In the genomic region with DNA sequence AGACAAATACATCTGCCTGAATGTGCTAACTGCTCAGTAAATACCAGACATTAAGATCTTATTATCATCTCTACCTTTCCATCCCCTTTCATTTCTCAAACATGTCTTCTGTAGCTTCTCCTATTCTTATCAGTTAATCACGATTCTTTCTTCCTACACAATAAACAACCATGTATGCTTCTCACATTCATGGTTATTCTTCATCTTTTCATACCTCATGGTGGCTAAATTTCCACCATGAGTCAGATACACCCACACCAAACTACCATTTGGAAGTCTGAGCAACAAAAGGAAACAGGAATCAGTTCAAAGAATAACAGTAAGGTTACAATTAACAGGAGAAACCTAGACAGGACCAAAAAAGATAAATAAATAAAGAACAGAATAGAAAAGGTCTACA, we compare ENCODE assay signal across 20 cellular contexts. TPM values are rescaled to one million over a fixed set of nuclear protein-coding genes. Genes with fewer than 3 reads are reported as not detected.
DNase-seq lines count a peak whose midpoint lies in the region; ATAC-seq and TF ChIP-seq lines count a peak whose summit lies in the region.
"Had no signal": no experiment of that assay in that cellular context is flagged by ENCODE, and none has a peak within 500 bp of the region (broad histone marks: within the 10 kb centered on the region; RNA-seq: fewer than 3 reads in every experiment).

No MANE protein-coding gene starts in this region.

- peaks cover 95% of the 10 kb centered on the region for H3K36me3 Mint-ChIP-seq in CD4-positive, alpha-beta T cell (ENCODE audit: low read depth)
- H3K36me3 Mint-ChIP-seq in activated naive CD8-positive, alpha-beta T cell treated with anti-CD3 and anti-CD28 coated beads for 36 hours = peaks cover 34% of the 10 kb centered on the region

- H3K4me1 ChIP-seq in mesenchymal stem cell (ENCODE audit: control insufficient read depth, insufficient read depth, low read depth, low read length) = peaks cover 12% of the 10 kb centered on the region

- peaks cover 90% of the 10 kb centered on the region for H3K4me1 Mint-ChIP-seq in CD4-positive, alpha-beta T cell (ENCODE audit: low read depth)
- peaks cover 64% of the 10 kb centered on the region for H3K4me1 Mint-ChIP-seq in activated naive CD8-positive, alpha-beta T cell treated with anti-CD3 and anti-CD28 coated beads for 36 hours

- no peak overlapping the region for H4K8ac ChIP-seq in mesenchymal stem cell (ENCODE audit: low read length)

- no peak overlapping the region for H3K4me3 ChIP-seq in mesenchymal stem cell (ENCODE audit: insufficient read depth in 1 of 2, low read depth in 1 of 2, low read length in 2 of 2)
- H3K4me3 ChIP-seq: BLaER1, SJCRH30 had no signal

- no peak overlapping the region for H3K27ac ChIP-seq in CD4-positive, alpha-beta T cell (ENCODE audit: low read depth, low read length)
- no peak overlapping the region for H3K27ac ChIP-seq in mesenchymal stem cell (ENCODE audit: low read length, poor library complexity, severe bottlenecking)
- H3K27ac ChIP-seq: BLaER1, SJCRH30 had no signal

- intact Hi-C loops in CD4-positive, alpha-beta T cell (cut with DNase I, micrococcal nuclease) = loop anchor here (5.0 kb wide), 2 partner anchors 296 to 1351 kb away; no protein-coding TSS in a partner anchor

- DNase-seq in CD4-positive, alpha-beta T cell = no peak
- DNase-seq in ELR (ENCODE audit: low read depth) (peak; percentile 35), mesenchymal stem cell (no peak), A172 (ENCODE audit: low spot score) (no peak), hepatic stellate cell (ENCODE audit: low spot score) (no peak), cerebellum (ENCODE audit: low spot score) (no peak)
- DNase-seq in activated naive CD8-positive, alpha-beta T cell treated with anti-CD3 and anti-CD28 coated beads for 36 hours = no peak
- DNase-seq: activated CD4-positive, alpha-beta T cell treated with anti-CD3 and anti-CD28 coated beads, Interleukin-2, amount 50 U/mL, for 1 hour; activated gamma-delta T cell treated with Interleukin-2 at 50 U/mL for 16 hours; central memory CD4-positive, alpha-beta T cell; endodermal cell; MM.1S; NCI-H2029; NCI-H524 treated with DMSO at 0.1 percent for 48 hours; SJCRH30; stimulated activated CD4-positive, alpha-beta T cell treated with anti-CD3 and anti-CD28 coated beads, Interleukin-12 subunit alpha, Interleukin-12 subunit beta, amount 100 ng/mL, for 4 hours; stimulated activated naive B cell treated with anti-CD40 and anti-IgM and Interleukin-4, amounts not matched to agents 10 μg/mL and 1 μg/mL and 100 μg/mL, for 72 hours had no signal

- H2BK12ac ChIP-seq in mesenchymal stem cell (ENCODE audit: low read length in 2 of 2) = no peak overlapping the region

- H3K36me3 ChIP-seq in mesenchymal stem cell (ENCODE audit: control insufficient read depth in 1 of 2, insufficient read depth in 2 of 2, low read depth in 1 of 2, low read length in 2 of 2) = peaks cover 14 to 89% of the 10 kb centered on the region in 2 experiments

- H3K4me2 ChIP-seq in mesenchymal stem cell (ENCODE audit: low read length, poor library complexity, severe bottlenecking) = no peak overlapping the region
- H3K4me2 ChIP-seq: BLaER1 had no signal

- no peak overlapping the region for H2BK5ac ChIP-seq in mesenchymal stem cell (ENCODE audit: low read depth, low read length, poor library complexity, severe bottlenecking)

- ATAC-seq in CD4-positive, alpha-beta T cell (ENCODE audit: poor library complexity) = no peak
- ATAC-seq: stimulated activated naive B cell treated with anti-CD40 and anti-IgM and Interleukin-4, amounts not matched to agents 10 μg/mL and 1 μg/mL and 100 μg/mL, for 72 hours had no signal

- no peak overlapping the region for H3K4ac ChIP-seq in mesenchymal stem cell (ENCODE audit: low read depth in 1 of 2, low read length in 2 of 2)

- no peak for TF ChIP-seq CTCF in CD4-positive, alpha-beta T cell (IDR thresholded peaks at IDR 0.05)

- no peak overlapping the region for H2BK120ac ChIP-seq in mesenchymal stem cell (ENCODE audit: low read depth, low read length)

- no peak overlapping the region for H2AK5ac ChIP-seq in mesenchymal stem cell (ENCODE audit: low read length, severe bottlenecking)

- H3K18ac ChIP-seq in mesenchymal stem cell (ENCODE audit: low read depth in 1 of 2, low read length in 2 of 2) = no peak overlapping the region

- no peak overlapping the region for H3K14ac ChIP-seq in mesenchymal stem cell (ENCODE audit: low read length in 2 of 2)

- CTCF ChIA-PET in CD4-positive, alpha-beta T cell (lab: Charles Lee) = no interaction called here

- H3K4me3 Mint-ChIP-seq in CD4-positive, alpha-beta T cell = no peak overlapping the region
- no peak overlapping the region for H3K4me3 Mint-ChIP-seq in activated naive CD8-positive, alpha-beta T cell treated with anti-CD3 and anti-CD28 coated beads for 36 hours
- H3K4me3 Mint-ChIP-seq: endodermal cell; nephron; stimulated activated naive B cell treated with anti-CD40 and anti-IgM and Interleukin-4, amounts not matched to agents 10 μg/mL and 1 μg/mL and 100 μg/mL, for 72 hours had no signal

- WGBS in mesenchymal stem cell = 96% methylated on average over 1 of the region's 1 CpG

- H4K91ac ChIP-seq in mesenchymal stem cell (ENCODE audit: low read length) = no peak overlapping the region

- H3K9me3 ChIP-seq in CD4-positive, alpha-beta T cell (ENCODE audit: control insufficient read depth, low read length) = no peaks in the 10 kb centered on the region
- H3K9me3 ChIP-seq in mesenchymal stem cell (ENCODE audit: control insufficient read depth, low read length) = no peaks in the 10 kb centered on the region
- H3K9me3 ChIP-seq: BLaER1, SJCRH30 had no signal

- no peak overlapping the region for H2AFZ ChIP-seq in mesenchymal stem cell (ENCODE audit: low read depth, low read length)

- POLR2A ChIA-PET in CD4-positive, alpha-beta T cell (lab: Charles Lee) = no interaction called here

- peaks cover 7% of the 10 kb centered on the region for H3K79me1 ChIP-seq in mesenchymal stem cell (replicated peaks; ENCODE audit: low read length, poor library complexity, severe bottlenecking)

- H3K9ac ChIP-seq in mesenchymal stem cell (ENCODE audit: low read length) = peak overlapping the region; percentile 75
- H3K9ac ChIP-seq: BLaER1 had no signal

- no peak overlapping the region for H2BK15ac ChIP-seq in mesenchymal stem cell (ENCODE audit: low read depth, poor library complexity, severe bottlenecking)

- peak overlapping the region; percentile 17 for H3K27ac Mint-ChIP-seq in CD4-positive, alpha-beta T cell
- H3K27ac Mint-ChIP-seq in activated naive CD8-positive, alpha-beta T cell treated with anti-CD3 and anti-CD28 coated beads for 36 hours = peak overlapping the region; percentile 52
- H3K27ac Mint-ChIP-seq: endodermal cell; nephron; progenitor cell of endocrine pancreas; stimulated activated naive B cell treated with anti-CD40 and anti-IgM and Interleukin-4, amounts not matched to agents 10 μg/mL and 1 μg/mL and 100 μg/mL, for 72 hours had no signal

- H3K23ac ChIP-seq in mesenchymal stem cell (ENCODE audit: low read length in 2 of 2) = no peak overlapping the region

- no peaks in the 10 kb centered on the region for H3K27me3 Mint-ChIP-seq in CD4-positive, alpha-beta T cell
- no peaks in the 10 kb centered on the region for H3K27me3 Mint-ChIP-seq in activated naive CD8-positive, alpha-beta T cell treated with anti-CD3 and anti-CD28 coated beads for 36 hours
- H3K27me3 Mint-ChIP-seq: progenitor cell of endocrine pancreas; stimulated activated naive B cell treated with anti-CD40 and anti-IgM and Interleukin-4, amounts not matched to agents 10 μg/mL and 1 μg/mL and 100 μg/mL, for 72 hours had no signal

- no peaks in the 10 kb centered on the region for H3K9me3 Mint-ChIP-seq in CD4-positive, alpha-beta T cell
- no peaks in the 10 kb centered on the region for H3K9me3 Mint-ChIP-seq in activated naive CD8-positive, alpha-beta T cell treated with anti-CD3 and anti-CD28 coated beads for 36 hours
- H3K9me3 Mint-ChIP-seq: endodermal cell; nephron; stimulated activated naive B cell treated with anti-CD40 and anti-IgM and Interleukin-4, amounts not matched to agents 10 μg/mL and 1 μg/mL and 100 μg/mL, for 72 hours had no signal

- no peaks in the 10 kb centered on the region for H3K27me3 ChIP-seq in CD4-positive, alpha-beta T cell (ENCODE audit: control insufficient read depth, insufficient read depth, low read length)
- no peaks in the 10 kb centered on the region for H3K27me3 ChIP-seq in mesenchymal stem cell (ENCODE audit: control insufficient read depth in 1 of 2, insufficient read depth in 1 of 2, low read length in 2 of 2)
- H3K27me3 ChIP-seq: BLaER1, SJCRH30 had no signal

RNA-seq across cellular contexts. Expression of a gene that starts 7.7 kb away (rescaled TPM):
- 10 to 100 TPM; 52.5 to 54.1 TPM for total RNA-seq in CD4-positive, alpha-beta T cell
- total RNA-seq in activated naive CD8-positive, alpha-beta T cell treated with anti-CD3 and anti-CD28 coated beads for 36 hours = 10 to 100 TPM; 47.5 to 48.2 TPM
- 40.8 TPM for polyA plus RNA-seq in mesenchymal stem cell (2013, experiment 1 of 2)
- 41.3 TPM for polyA plus RNA-seq in mesenchymal stem cell (2013, experiment 2 of 2)
- 58.9 and 73.0 TPM in 2 replicates for total RNA-seq in A172 (2014; rRNA removed; shearing (Covaris generic))
- 15.8 TPM for total RNA-seq in cerebellum
